26 cellular contexts compared by ENCODE assay signal in the genomic region with DNA sequence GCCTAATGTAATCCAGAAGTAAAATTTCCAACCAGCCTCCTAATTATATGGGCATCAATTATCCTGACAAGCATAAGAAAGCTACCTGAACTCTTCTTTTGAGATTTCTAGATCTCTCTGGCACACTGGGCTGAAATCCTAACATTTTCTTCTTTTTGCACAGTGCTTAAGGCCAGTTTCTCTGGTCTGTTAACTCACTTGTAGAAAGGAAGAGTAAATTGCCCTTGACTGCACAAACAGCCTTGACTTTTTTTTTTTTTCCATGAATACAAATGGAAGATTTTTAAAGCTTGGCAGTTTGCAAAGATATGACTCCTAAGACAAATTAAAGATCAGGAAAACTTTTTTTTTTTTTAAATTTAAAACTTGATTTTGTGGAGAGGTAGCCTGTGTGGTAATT.
"Had no signal": no experiment of that assay in that cellular context is flagged by ENCODE, and none has a peak within 500 bp of the region (broad histone marks: within the 10 kb centered on the region; RNA-seq: fewer than 3 reads in every experiment).

No MANE protein-coding gene starts in this region.

- H3K4me3 ChIP-seq: ascending aorta, K562, Peyer's patch, SJCRH30 had no signal

- FAIRE-seq: K562 had no signal

- H3K27ac ChIP-seq: ascending aorta, Peyer's patch, RWPE1, SJCRH30 had no signal

- H3K4me1 ChIP-seq: ascending aorta, Peyer's patch, SJCRH30 had no signal

- ATAC-seq: activated CD4-positive, CD25-positive, alpha-beta regulatory T cell treated with anti-CD3 and anti-CD28 coated beads, Interleukin-2, amount 50 U/mL, for 24 hours; activated CD8-positive, alpha-beta T cell treated with anti-CD3 and anti-CD28 coated beads for 36 hours; activated naive CD4-positive, alpha-beta T cell treated with anti-CD3 and anti-CD28 coated beads, Interleukin-2, amount 50 U/mL, for 72 hours; activated naive CD8-positive, alpha-beta T cell treated with anti-CD3 and anti-CD28 coated beads, Interleukin-2, amount 50 U/mL, for 24 hours; K562 had no signal

- H3K27me3 Mint-ChIP-seq: activated CD8-positive, alpha-beta T cell treated with anti-CD3 and anti-CD28 coated beads for 36 hours; activated naive CD8-positive, alpha-beta T cell treated with anti-CD3 and anti-CD28 coated beads, Interleukin-2, amount 50 U/mL, for 24 hours had no signal

- H3K36me3 Mint-ChIP-seq: activated naive CD4-positive, alpha-beta T cell treated with anti-CD3 and anti-CD28 coated beads, Interleukin-2, amount 50 U/mL, for 72 hours; brain had no signal

- H3K27me3 ChIP-seq: ascending aorta, Peyer's patch, SJCRH30 had no signal

- H3K36me3 ChIP-seq: ascending aorta, Peyer's patch, SJCRH30 had no signal

- H3K27ac Mint-ChIP-seq: activated CD8-positive, alpha-beta T cell treated with anti-CD3 and anti-CD28 coated beads for 36 hours; activated naive CD4-positive, alpha-beta T cell treated with anti-CD3 and anti-CD28 coated beads, Interleukin-2, amount 50 U/mL, for 72 hours; activated naive CD8-positive, alpha-beta T cell treated with anti-CD3 and anti-CD28 coated beads, Interleukin-2, amount 50 U/mL, for 24 hours; activated T-helper 1 cell treated with anti-CD3 and anti-CD28 coated beads, Interleukin-12 subunit alpha, Interleukin-12 subunit beta, Interleukin-2, Interleukin-4 antibody, amounts not matched to agents 30 ng/mL and 10 ng/mL and 1 ng/mL, durations not matched to agents 14 hours and 24 hours and 36 hours; brain had no signal

- H3K4me3 Mint-ChIP-seq: activated CD8-positive, alpha-beta T cell treated with anti-CD3 and anti-CD28 coated beads for 36 hours; activated naive CD8-positive, alpha-beta T cell treated with anti-CD3 and anti-CD28 coated beads, Interleukin-2, amount 50 U/mL, for 24 hours; activated T-helper 1 cell treated with anti-CD3 and anti-CD28 coated beads, Interleukin-12 subunit alpha, Interleukin-12 subunit beta, Interleukin-2, Interleukin-4 antibody, amounts not matched to agents 30 ng/mL and 10 ng/mL and 1 ng/mL, durations not matched to agents 14 hours and 24 hours and 36 hours; brain had no signal

- H3K4me1 Mint-ChIP-seq: activated naive CD8-positive, alpha-beta T cell treated with anti-CD3 and anti-CD28 coated beads, Interleukin-2, amount 50 U/mL, for 24 hours had no signal

- DNase-seq: activated CD4-positive, alpha-beta T cell treated with anti-CD3 and anti-CD28 coated beads for 4 hours; activated CD8-positive, alpha-beta memory T cell treated with anti-CD3 and anti-CD28 coated beads, Interleukin-2, amount 50 U/mL, for 48 hours; activated CD8-positive, alpha-beta T cell treated with anti-CD3 and anti-CD28 coated beads for 36 hours; activated effector memory CD4-positive, alpha-beta T cell treated with Interleukin-2 at 50 U/mL for 16 hours; activated naive CD4-positive, alpha-beta T cell treated with Interleukin-2 at 50 U/mL for 16 hours; activated naive CD8-positive, alpha-beta T cell treated with anti-CD3 and anti-CD28 coated beads, Interleukin-2, amount 50 U/mL, for 24 hours; activated T-cell treated with anti-CD3 and anti-CD28 coated beads, Interleukin-2, amount 50 U/mL, for 1 hour; amniotic stem cell; Karpas-422; MM.1S; NCI-H1105; NCI-H1436; NCI-H2029 treated with DMSO at 0.1 percent for 48 hours; NCI-H510A treated with DMSO at 0.1 percent for 48 hours; NCI-H69; Peyer's patch; Right ventricle myocardium superior; SJCRH30; SK-N-SH had no signal

- H3K9me3 ChIP-seq: ascending aorta, Peyer's patch, SJCRH30, SK-N-SH had no signal
